9 cellular contexts compared by ENCODE assay signal in genomic region chr19:6457958-6458694, GRCh38. TPM values are rescaled to one million over a fixed set of nuclear protein-coding genes. Genes with fewer than 3 reads are reported as not detected.
DNase-seq lines count a peak whose midpoint lies in the region; ATAC-seq and TF ChIP-seq lines count a peak whose summit lies in the region.
"Had no signal": no experiment of that assay in that cellular context is flagged by ENCODE, and none has a peak within 500 bp of the region (broad histone marks: within the 10 kb centered on the region; RNA-seq: fewer than 3 reads in every experiment).

No MANE protein-coding gene starts in this region.

- H3K9ac ChIP-seq in PC-3 (ENCODE audit: low read length): no peak overlapping the region

- H3K36me3 Mint-ChIP-seq in activated naive CD4-positive, alpha-beta T cell treated with anti-CD3 and anti-CD28 coated beads, Interleukin-2, amount 10 ng/mL, durations not matched to agents 7 days and 5 days: peaks cover 37% of the 10 kb centered on the region

- H3K36me3 ChIP-seq in PC-3 (ENCODE audit: low read depth, low read length) (peaks cover 26% of the 10 kb centered on the region), suprapubic skin (peaks cover 26% of the 10 kb centered on the region)

- H3K9me3 ChIP-seq in PC-3 (ENCODE audit: low read length) (no peaks in the 10 kb centered on the region), suprapubic skin (no peaks in the 10 kb centered on the region)

- H3K27ac ChIP-seq in PC-3 (ENCODE audit: low read length): no peak overlapping the region
- no peak overlapping the region for H3K27ac ChIP-seq in suprapubic skin

- H3K4me1 ChIP-seq in PC-3 (ENCODE audit: insufficient read depth, low read length) (peaks cover 8% of the 10 kb centered on the region), suprapubic skin (peaks cover 33% of the 10 kb centered on the region)

- H2AFZ ChIP-seq in PC-3 (ENCODE audit: low read length): no peak overlapping the region

- no peak for DNase-seq in activated naive CD4-positive, alpha-beta T cell treated with anti-CD3 and anti-CD28 coated beads, Interleukin-2, amount 10 ng/mL, durations not matched to agents 7 days and 5 days
- DNase-seq in activated naive CD4-positive, alpha-beta T cell (lab: John Stamatoyannopoulos, UW): no peak
- DNase-seq in PC-3 (no peak), germinal center (ENCODE audit: low spot score) (peak; percentile 30), suprapubic skin (ENCODE audit: low spot score in 2 of 2) (no peak), islet precursor cell (no peak), DMS53 treated with DMSO at 0.1 percent for 48 hours (lab: John Stamatoyannopoulos, UW; ENCODE audit: unreplicated experiment) (no peak)
- DNase-seq: NCI-H2171 treated with DMSO at 0.1 percent for 48 hours had no signal

- peak overlapping the region; percentile 69 for H3K27ac Mint-ChIP-seq in activated naive CD4-positive, alpha-beta T cell treated with anti-CD3 and anti-CD28 coated beads, Interleukin-2, amount 10 ng/mL, durations not matched to agents 7 days and 5 days

- peaks cover 25% of the 10 kb centered on the region for H3K9me3 Mint-ChIP-seq in activated naive CD4-positive, alpha-beta T cell treated with anti-CD3 and anti-CD28 coated beads, Interleukin-2, amount 10 ng/mL, durations not matched to agents 7 days and 5 days

- no TSS peak for BruUV-seq in PC-3 (replicated peaks; lab: Mats Ljungman, UMichigan)

- H3K4me3 ChIP-seq in PC-3 (ENCODE audit: low read length) (peak overlapping the region; percentile 68; the same call in 1 of the 2 replicates), suprapubic skin (peak overlapping the region; percentile 85)

- POLR2A ChIA-PET in PC-3 (lab: Charles Lee; ENCODE audit: unreplicated experiment): no interaction called here

- CTCF ChIA-PET in activated naive CD4-positive, alpha-beta T cell treated with anti-CD3 and anti-CD28 coated beads, Interleukin-2, amount 10 ng/mL, durations not matched to agents 7 days and 5 days (lab: Charles Lee): no interaction called here
- CTCF ChIA-PET in PC-3 (lab: Charles Lee): no interaction called here

- intact Hi-C loops in PC-3 (cut with micrococcal nuclease): no loop called here

- H3K27me3 Mint-ChIP-seq in activated naive CD4-positive, alpha-beta T cell treated with anti-CD3 and anti-CD28 coated beads, Interleukin-2, amount 10 ng/mL, durations not matched to agents 7 days and 5 days: peaks cover 4% of the 10 kb centered on the region

- peaks cover 24% of the 10 kb centered on the region for H3K4me1 Mint-ChIP-seq in activated naive CD4-positive, alpha-beta T cell treated with anti-CD3 and anti-CD28 coated beads, Interleukin-2, amount 10 ng/mL, durations not matched to agents 7 days and 5 days

- ATAC-seq in PC-3: no peak
- no peak for ATAC-seq in HG02852 (IDR thresholded peaks at IDR 0.05; ENCODE audit: unreplicated experiment)

- no peak for TF ChIP-seq CTCF in PC-3 (conservative IDR thresholded peaks at IDR 0.05; ENCODE audit: low read depth, low read length)
- no peak for TF ChIP-seq CTCF in suprapubic skin (IDR thresholded peaks at IDR 0.05)

- WGBS in suprapubic skin: 93% methylated on average over 16 of the region's 17 CpGs

- H3K79me2 ChIP-seq in PC-3 (ENCODE audit: low read length): no peaks in the 10 kb centered on the region

- TF ChIP-seq POLR2A in suprapubic skin (IDR thresholded peaks at IDR 0.05): no peak

- no peak for TF ChIP-seq EP300 in suprapubic skin (IDR thresholded peaks at IDR 0.05)

- H3K4me3 Mint-ChIP-seq in activated naive CD4-positive, alpha-beta T cell treated with anti-CD3 and anti-CD28 coated beads, Interleukin-2, amount 10 ng/mL, durations not matched to agents 7 days and 5 days: peak overlapping the region; percentile 91

- no peaks in the 10 kb centered on the region for H3K27me3 ChIP-seq in PC-3 (ENCODE audit: low read length)
- no peaks in the 10 kb centered on the region for H3K27me3 ChIP-seq in suprapubic skin

- H3K4me2 ChIP-seq in PC-3 (ENCODE audit: low read length): peak overlapping the region; percentile 97; the same call in 1 of the 2 replicates

- no peaks in the 10 kb centered on the region for H4K20me1 ChIP-seq in PC-3 (ENCODE audit: low read length)

- no peaks in the 10 kb centered on the region for H3K9me2 ChIP-seq in PC-3 (replicated peaks; ENCODE audit: low read length)

- no peaks in the 10 kb centered on the region for H3F3A ChIP-seq in PC-3 (ENCODE audit: low read length, unreplicated experiment)

RNA-seq across cellular contexts. Expression of gene SLC25A23, which starts 1.5 kb away (rescaled TPM):
- total RNA-seq in PC-3 (2014; rRNA removed): 61.4 and 80.0 TPM in 2 replicates
- total RNA-seq in suprapubic skin: 10 to 100 TPM; 39.5 to 76.3 (median 61.6) TPM

RNA-seq across cellular contexts. Expression of gene CRB3, which starts 5.9 kb away (rescaled TPM):
- total RNA-seq in PC-3 (2014; rRNA removed) (67.4 and 71.3 TPM in 2 replicates), suprapubic skin (100 to 1,000 TPM in 1 of 4 donors, 10 to 100 TPM in 3; 67.3 to 113 (median 76.1) TPM)

RNA-seq across cellular contexts. Expression of gene DENND1C, which starts 23.5 kb away (rescaled TPM):
- total RNA-seq in PC-3 (2014; rRNA removed) (not detected in 2 replicates), suprapubic skin (1 to 10 TPM in 3 of 4 donors, under 1 TPM in 1; 0.23 to 3.7 (median 1.5) TPM)

RNA-seq across cellular contexts. Expression of gene SLC25A41, which starts 24.6 kb away (rescaled TPM):
- total RNA-seq in PC-3 (2014; rRNA removed) (0.26 TPM in 1 of 2 replicates, not detected in the other), suprapubic skin (not detected)

RNA-seq across cellular contexts. Expression of gene KHSRP, which starts 33.5 kb away (rescaled TPM):
- total RNA-seq in PC-3 (2014; rRNA removed): 373 and 518 TPM in 2 replicates
- 100 to 1,000 TPM; 127 to 160 (median 139) TPM for total RNA-seq in suprapubic skin
